ENCODE assay signal across 24 cellular contexts in genomic region chr10:122450336-122450990, GRCh38. TPM values are rescaled to one million over a fixed set of nuclear protein-coding genes. Genes with fewer than 3 reads are reported as not detected.
"Had no signal": no experiment of that assay in that cellular context is flagged by ENCODE, and none has a peak within 500 bp of the region (broad histone marks: within the 10 kb centered on the region; RNA-seq: fewer than 3 reads in every experiment).

No MANE protein-coding gene starts in this region.

- H3K27ac Mint-ChIP-seq: activated naive CD4-positive, alpha-beta T cell treated with anti-CD3 and anti-CD28 coated beads, Interleukin-2, amount 50 U/mL, for 72 hours; naive thymus-derived CD8-positive, alpha-beta T cell; stimulated activated naive CD8-positive, alpha-beta T cell treated with anti-CD3 and anti-CD28 coated beads, Interleukin-15, Interleukin-2, amounts not matched to agents 100 ng/mL and 50 ng/mL, for 24 hours had no signal

- H3K27me3 ChIP-seq: tibial artery had no signal

- H3K9me3 ChIP-seq: tibial artery had no signal

- H3K36me3 ChIP-seq: tibial artery had no signal

- DNase-seq: activated CD4-positive, alpha-beta T cell treated with anti-CD3 and anti-CD28 coated beads for 1 hour; activated CD4-positive, alpha-beta T cell treated with anti-CD3 and anti-CD28 coated beads, Interleukin-2, amount 50 U/mL, for 1 hour; activated gamma-delta T cell treated with Interleukin-2 at 50 U/mL for 16 hours; activated T-cell treated with anti-CD3 and anti-CD28 coated beads, Interleukin-2, amount 50 U/mL, for 1 hour; cerebellar nuclear complex; cortex of kidney; foreskin melanocyte; glutamatergic neuron; hypothalamus; left cardiac atrium; mesenchymal stem cell; naive thymus-derived CD8-positive, alpha-beta T cell; retina; stimulated activated CD4-positive, alpha-beta T cell treated with anti-CD3 and anti-CD28 coated beads, Interleukin-12 subunit alpha, Interleukin-12 subunit beta, amount 100 ng/mL, for 4 hours; T-helper 1 cell; tibial artery had no signal

- H3K4me3 Mint-ChIP-seq: naive thymus-derived CD8-positive, alpha-beta T cell; stimulated activated naive CD8-positive, alpha-beta T cell treated with anti-CD3 and anti-CD28 coated beads, Interleukin-15, Interleukin-2, amounts not matched to agents 100 ng/mL and 50 ng/mL, for 24 hours had no signal

- ATAC-seq: activated naive CD4-positive, alpha-beta T cell treated with anti-CD3 and anti-CD28 coated beads, Interleukin-2, amount 50 U/mL, for 72 hours; left cardiac atrium; naive thymus-derived CD8-positive, alpha-beta T cell had no signal

- H3K4me3 ChIP-seq: tibial artery had no signal

- H3K9me3 Mint-ChIP-seq: activated naive CD4-positive, alpha-beta T cell treated with anti-CD3 and anti-CD28 coated beads, Interleukin-2, amount 50 U/mL, for 72 hours; stimulated activated naive CD8-positive, alpha-beta T cell treated with anti-CD3 and anti-CD28 coated beads, Interleukin-15, Interleukin-2, amounts not matched to agents 100 ng/mL and 50 ng/mL, for 24 hours had no signal

- H3K4me1 Mint-ChIP-seq: naive thymus-derived CD8-positive, alpha-beta T cell had no signal

- H3K36me3 Mint-ChIP-seq: activated naive CD4-positive, alpha-beta T cell treated with anti-CD3 and anti-CD28 coated beads, Interleukin-2, amount 50 U/mL, for 72 hours had no signal

RNA-seq across cellular contexts. Expression of gene ARMS2, which starts 4.0 kb away (rescaled TPM):
- total RNA-seq: left cardiac atrium; lower leg skin; mucosa of gallbladder; naive thymus-derived CD8-positive, alpha-beta T cell; osteoblast; posterior vena cava; urinary bladder had no signal
- polyA plus RNA-seq: esophagus; naive thymus-derived CD8-positive, alpha-beta T cell; urinary bladder had no signal

RNA-seq across cellular contexts. Expression of gene HTRA1, which starts 10.9 kb away (rescaled TPM):
- total RNA-seq: activated naive CD4-positive, alpha-beta T cell treated with anti-CD3 and anti-CD28 coated beads, Interleukin-2, amount 50 U/mL, for 72 hours; naive thymus-derived CD8-positive, alpha-beta T cell had no signal
- polyA plus RNA-seq: naive thymus-derived CD8-positive, alpha-beta T cell had no signal
